Comparison of ENCODE assay signal across 8 cellular contexts in genomic region chr19:7535993-7536685, GRCh38. TPM values are rescaled to one million over a fixed set of nuclear protein-coding genes. Genes with fewer than 3 reads are reported as not detected.
DNase-seq lines count a peak whose midpoint lies in the region; TF ChIP-seq lines count a peak whose summit lies in the region.

No MANE protein-coding gene starts in this region.

- H3K9me3 ChIP-seq in left ventricle myocardium inferior (replicated peaks) (no peaks in the 10 kb centered on the region), smooth muscle cell (replicated peaks; ENCODE audit: low read depth) (no peaks in the 10 kb centered on the region)

- DNase-seq in activated CD4-positive, alpha-beta T cell treated with anti-CD3 and anti-CD28 coated beads, Interleukin-2, amount 10 ng/mL, durations not matched to agents 7 days and 5 days: no peak
- no peak for DNase-seq in activated CD4-positive, alpha-beta T cell treated with anti-CD3 and anti-CD28 coated beads, Interleukin-2, amount 50 U/mL, for 4 hours
- no peak for DNase-seq in left ventricle myocardium inferior
- DNase-seq in smooth muscle cell (lab: John Stamatoyannopoulos, UW; ENCODE audit: unreplicated experiment): no peak
- DNase-seq in NCI-H146 (lab: John Stamatoyannopoulos, UW): no peak
- DNase-seq in NCI-H1105 treated with DMSO at 0.1 percent for 48 hours (lab: John Stamatoyannopoulos, UW): no peak
- no peak for DNase-seq in DMS 273 (lab: John Stamatoyannopoulos, UW; ENCODE audit: unreplicated experiment)

- 30% methylated on average over 30 of the region's 30 CpGs for WGBS in smooth muscle cell (ENCODE audit: low lambda C conversion rate)

- peak overlapping the region; percentile 86 for H3K4me2 ChIP-seq in smooth muscle cell

- peak overlapping the region; percentile 87 for H3K27ac Mint-ChIP-seq in activated CD4-positive, alpha-beta T cell treated with anti-CD3 and anti-CD28 coated beads, Interleukin-2, amount 10 ng/mL, durations not matched to agents 7 days and 5 days

- H3K36me3 ChIP-seq in left ventricle myocardium inferior: peaks cover 54% of the 10 kb centered on the region
- H3K36me3 ChIP-seq in smooth muscle cell (ENCODE audit: low read depth): no peaks in the 10 kb centered on the region

- peak overlapping the region; percentile 41 for H3K9ac ChIP-seq in smooth muscle cell (ENCODE audit: low read depth)

- intact Hi-C loops in left ventricle myocardium inferior (cut with micrococcal nuclease): no loop called here

- H3K4me3 Mint-ChIP-seq in activated CD4-positive, alpha-beta T cell treated with anti-CD3 and anti-CD28 coated beads, Interleukin-2, amount 10 ng/mL, durations not matched to agents 7 days and 5 days: peak overlapping the region; percentile 95

- H3K27me3 ChIP-seq in left ventricle myocardium inferior (ENCODE audit: low read depth): no peaks in the 10 kb centered on the region
- H3K27me3 ChIP-seq in smooth muscle cell (ENCODE audit: low read depth): no peaks in the 10 kb centered on the region

- no peaks in the 10 kb centered on the region for H4K20me1 ChIP-seq in smooth muscle cell (ENCODE audit: low read depth)

- H3K79me2 ChIP-seq in smooth muscle cell (ENCODE audit: low read depth): no peaks in the 10 kb centered on the region

- H3K27ac ChIP-seq in VCaP (peak overlapping the region; percentile 64; the same call in 1 of the 2 replicates), left ventricle myocardium inferior (replicated peaks) (peak overlapping the region; percentile 93), smooth muscle cell (ENCODE audit: low read depth) (no peak overlapping the region)

- H3K4me1 ChIP-seq in left ventricle myocardium inferior (peaks cover 38% of the 10 kb centered on the region), smooth muscle cell (ENCODE audit: low read depth) (no peaks in the 10 kb centered on the region)

- peaks cover 20% of the 10 kb centered on the region for H3K36me3 Mint-ChIP-seq in activated CD4-positive, alpha-beta T cell treated with anti-CD3 and anti-CD28 coated beads, Interleukin-2, amount 10 ng/mL, durations not matched to agents 7 days and 5 days (ENCODE audit: low read depth)

- H3K4me3 ChIP-seq in left ventricle myocardium inferior: peak overlapping the region; percentile 95
- H3K4me3 ChIP-seq in smooth muscle cell: peak overlapping the region; percentile 64

- no peaks in the 10 kb centered on the region for H3K9me3 Mint-ChIP-seq in activated CD4-positive, alpha-beta T cell treated with anti-CD3 and anti-CD28 coated beads, Interleukin-2, amount 10 ng/mL, durations not matched to agents 7 days and 5 days

- H2AFZ ChIP-seq in smooth muscle cell (ENCODE audit: low read depth): peak overlapping the region; percentile 67

- CTCF ChIA-PET in activated CD4-positive, alpha-beta T cell treated with anti-CD3 and anti-CD28 coated beads, Interleukin-2, amount 10 ng/mL, durations not matched to agents 7 days and 5 days (lab: Charles Lee): interaction anchor here (0.6 to 2.3 kb wide), 3 partner anchors 10 to 145 kb away, joined by 3 to 7 read pairs (median 4); partner anchors contain the start of gene TRAPPC5

- no peaks in the 10 kb centered on the region for H3K27me3 Mint-ChIP-seq in activated CD4-positive, alpha-beta T cell treated with anti-CD3 and anti-CD28 coated beads, Interleukin-2, amount 10 ng/mL, durations not matched to agents 7 days and 5 days

- H3K4me1 Mint-ChIP-seq in activated CD4-positive, alpha-beta T cell treated with anti-CD3 and anti-CD28 coated beads, Interleukin-2, amount 10 ng/mL, durations not matched to agents 7 days and 5 days: peaks cover 30% of the 10 kb centered on the region

- no peaks in the 10 kb centered on the region for H3F3A ChIP-seq in smooth muscle cell (ENCODE audit: low read depth)

- TF ChIP-seq CTCF in VCaP (conservative IDR thresholded peaks at IDR 0.05) (no peak), left ventricle myocardium inferior (IDR thresholded peaks at IDR 0.05; ENCODE audit: borderline replicate concordance) (no peak), smooth muscle cell (IDR thresholded peaks at IDR 0.05; ENCODE audit: borderline replicate concordance, insufficient read depth, poor library complexity, severe bottlenecking) (no peak)

- POLR2A ChIA-PET in activated CD4-positive, alpha-beta T cell treated with anti-CD3 and anti-CD28 coated beads, Interleukin-2, amount 10 ng/mL, durations not matched to agents 7 days and 5 days (lab: Charles Lee): no interaction called here

RNA-seq across cellular contexts. Expression of gene PNPLA6, which starts 0.6 kb away (rescaled TPM):
- total RNA-seq in activated CD4-positive, alpha-beta T cell treated with anti-CD3 and anti-CD28 coated beads, Interleukin-2, amount 10 ng/mL, durations not matched to agents 7 days and 5 days: 100 to 1,000 TPM; 117 to 126 TPM
- total RNA-seq in left ventricle myocardium inferior (52.7 TPM), smooth muscle cell (40.7 and 55.6 TPM in 2 replicates)
- polyA plus RNA-seq in smooth muscle cell: 22.3 and 40.0 TPM in 2 replicates

RNA-seq across cellular contexts. Expression of gene MCOLN1, which starts 13.7 kb away (rescaled TPM):
- total RNA-seq in activated CD4-positive, alpha-beta T cell treated with anti-CD3 and anti-CD28 coated beads, Interleukin-2, amount 10 ng/mL, durations not matched to agents 7 days and 5 days: 10 to 100 TPM; 13.2 to 14.8 TPM
- 16.8 TPM for total RNA-seq in left ventricle myocardium inferior
- total RNA-seq in smooth muscle cell: 5.5 and 9.8 TPM in 2 replicates
- polyA plus RNA-seq in smooth muscle cell: 19.2 and 35.2 TPM in 2 replicates

RNA-seq across cellular contexts. Expression of gene ZNF358, which starts 20.2 kb away (rescaled TPM):
- 1 to 10 TPM; 6.5 to 6.7 TPM for total RNA-seq in activated CD4-positive, alpha-beta T cell treated with anti-CD3 and anti-CD28 coated beads, Interleukin-2, amount 10 ng/mL, durations not matched to agents 7 days and 5 days
- 88.5 TPM for total RNA-seq in left ventricle myocardium inferior
- 47.9 and 67.2 TPM in 2 replicates for total RNA-seq in smooth muscle cell
- polyA plus RNA-seq in smooth muscle cell: 34.4 and 40.8 TPM in 2 replicates

RNA-seq across cellular contexts. Expression of gene PEX11G, which starts 47.3 kb away (rescaled TPM):
- total RNA-seq in activated CD4-positive, alpha-beta T cell treated with anti-CD3 and anti-CD28 coated beads, Interleukin-2, amount 10 ng/mL, durations not matched to agents 7 days and 5 days: under 1 TPM; 0.46 to 0.67 TPM
- total RNA-seq in left ventricle myocardium inferior: 1.2 TPM
- 3.8 TPM in 1 of 2 replicates, not detected in the other for total RNA-seq in smooth muscle cell
- polyA plus RNA-seq in smooth muscle cell: 4.3 and 6.4 TPM in 2 replicates

RNA-seq across cellular contexts. Expression of gene CAMSAP3, which starts 59.5 kb away (rescaled TPM):
- under 1 TPM; 0.21 to 0.57 TPM for total RNA-seq in activated CD4-positive, alpha-beta T cell treated with anti-CD3 and anti-CD28 coated beads, Interleukin-2, amount 10 ng/mL, durations not matched to agents 7 days and 5 days
- 0.60 TPM for total RNA-seq in left ventricle myocardium inferior
- total RNA-seq in smooth muscle cell: 1.5 and 1.8 TPM in 2 replicates
- 1.4 and 10.7 TPM in 2 replicates for polyA plus RNA-seq in smooth muscle cell
